Comparison of ENCODE assay signal across 30 cellular contexts in genomic region chr6:91646649-91647048, GRCh38.
"Had no signal": no experiment of that assay in that cellular context is flagged by ENCODE, and none has a peak within 500 bp of the region (broad histone marks: within the 10 kb centered on the region; RNA-seq: fewer than 3 reads in every experiment).

No MANE protein-coding gene starts in this region.

- H3K36me3 ChIP-seq: adrenal gland, esophagus muscularis mucosa had no signal

- H3K36me3 Mint-ChIP-seq: activated CD4-positive, alpha-beta memory T cell treated with anti-CD3 and anti-CD28 coated beads for 36 hours; activated CD8-positive, alpha-beta memory T cell treated with anti-CD3 and anti-CD28 coated beads, Interleukin-2, amount 10 ng/mL, durations not matched to agents 7 days and 5 days; activated naive CD4-positive, alpha-beta T cell treated with anti-CD3 and anti-CD28 coated beads, Interleukin-2, amount 50 U/mL, for 24 hours; activated naive CD8-positive, alpha-beta T cell treated with anti-CD3 and anti-CD28 coated beads for 36 hours had no signal

- H3K9me3 Mint-ChIP-seq: activated CD4-positive, alpha-beta T cell treated with anti-CD3 and anti-CD28 coated beads, Interleukin-2, amount 10 ng/mL, durations not matched to agents 24 days and 14 days; activated naive CD4-positive, alpha-beta T cell treated with anti-CD3 and anti-CD28 coated beads for 36 hours; activated T-helper 1 cell treated with anti-CD3 and anti-CD28 coated beads, Interleukin-12 subunit alpha, Interleukin-12 subunit beta, Interleukin-2, Interleukin-4 antibody, amounts not matched to agents 30 ng/mL and 10 ng/mL and 1 ng/mL, durations not matched to agents 14 hours and 24 hours and 36 hours; activated T-helper 2 cell treated with anti-CD3 and anti-CD28 coated beads, Interferon-gamma antibody, Interleukin-2, Interleukin-4, amounts not matched to agents 10 μg/mL and 5 μg/mL and 100 μg/mL, durations not matched to agents 14 hours and 24 hours and 36 hours; T-helper 1 cell treated with Interleukin-12 subunit alpha and Interleukin-12 subunit beta and Interleukin-4 antibody, amounts not matched to agents 30 μg/mL and 1 μg/mL, for 36 hours had no signal

- DNase-seq: activated CD4-positive, alpha-beta memory T cell treated with anti-CD3 and anti-CD28 coated beads for 36 hours; activated CD4-positive, alpha-beta T cell treated with anti-CD3 and anti-CD28 coated beads for 36 hours; activated CD4-positive, alpha-beta T cell treated with anti-CD3 and anti-CD28 coated beads, Interleukin-2, amount 10 ng/mL, durations not matched to agents 24 days and 14 days; activated CD4-positive, CD25-positive, alpha-beta regulatory T cell; activated CD4-positive, CD25-positive, alpha-beta regulatory T cell treated with anti-CD3 and anti-CD28 coated beads, Interleukin-2, amount 50 U/mL, for 72 hours; activated CD8-positive, alpha-beta memory T cell treated with anti-CD3 and anti-CD28 coated beads, Interleukin-2, amount 10 ng/mL, durations not matched to agents 7 days and 5 days; activated CD8-positive, alpha-beta memory T cell treated with anti-CD3 and anti-CD28 coated beads, Interleukin-2, amount 50 U/mL, for 4 hours; activated CD8-positive, alpha-beta T cell treated with anti-CD3 and anti-CD28 coated beads, Interleukin-2, amount 10 ng/mL, durations not matched to agents 7 days and 5 days; activated effector memory CD4-positive, alpha-beta T cell treated with anti-CD3 and anti-CD28 coated beads, Interleukin-2, amount 50 U/mL, for 16 hours; activated naive CD4-positive, alpha-beta T cell treated with anti-CD3 and anti-CD28 coated beads for 36 hours; activated naive CD8-positive, alpha-beta T cell treated with anti-CD3 and anti-CD28 coated beads for 36 hours; activated naive CD8-positive, alpha-beta T cell treated with anti-CD3 and anti-CD28 coated beads, Interleukin-2, amount 50 U/mL, for 24 hours; activated T-cell treated with anti-CD3 and anti-CD28 coated beads, Interleukin-2, amount 50 U/mL, for 1 hour; activated T-cell treated with anti-CD3 and anti-CD28 coated beads, Interleukin-2, amount 50 U/mL, for 48 hours; adrenal gland; amygdala; aorta; body of pancreas; caudate nucleus; cortex of kidney; dermis blood vessel endothelial cell; effector CD4-positive, alpha-beta T cell; effector memory CD8-positive, alpha-beta T cell; erythroblast; head of caudate nucleus had no signal

- H3K4me1 Mint-ChIP-seq: activated CD4-positive, alpha-beta T cell treated with anti-CD3 and anti-CD28 coated beads for 36 hours; activated CD4-positive, alpha-beta T cell treated with anti-CD3 and anti-CD28 coated beads, Interleukin-2, amount 10 ng/mL, durations not matched to agents 24 days and 14 days; activated CD8-positive, alpha-beta memory T cell treated with anti-CD3 and anti-CD28 coated beads, Interleukin-2, amount 10 ng/mL, durations not matched to agents 7 days and 5 days; activated naive CD4-positive, alpha-beta T cell treated with anti-CD3 and anti-CD28 coated beads, Interleukin-2, amount 50 U/mL, for 24 hours; activated naive CD8-positive, alpha-beta T cell treated with anti-CD3 and anti-CD28 coated beads for 36 hours; activated naive CD8-positive, alpha-beta T cell treated with anti-CD3 and anti-CD28 coated beads, Interleukin-2, amount 50 U/mL, for 24 hours had no signal

- H3K27ac Mint-ChIP-seq: activated CD4-positive, alpha-beta memory T cell treated with anti-CD3 and anti-CD28 coated beads for 36 hours; activated CD4-positive, alpha-beta T cell treated with anti-CD3 and anti-CD28 coated beads for 36 hours; activated CD4-positive, alpha-beta T cell treated with anti-CD3 and anti-CD28 coated beads, Interleukin-2, amount 10 ng/mL, durations not matched to agents 24 days and 14 days; activated CD8-positive, alpha-beta memory T cell treated with anti-CD3 and anti-CD28 coated beads, Interleukin-2, amount 10 ng/mL, durations not matched to agents 7 days and 5 days; activated CD8-positive, alpha-beta T cell treated with anti-CD3 and anti-CD28 coated beads, Interleukin-2, amount 10 ng/mL, durations not matched to agents 7 days and 5 days; activated naive CD4-positive, alpha-beta T cell treated with anti-CD3 and anti-CD28 coated beads for 36 hours; activated naive CD4-positive, alpha-beta T cell treated with anti-CD3 and anti-CD28 coated beads, Interleukin-2, amount 50 U/mL, for 24 hours; activated naive CD8-positive, alpha-beta T cell treated with anti-CD3 and anti-CD28 coated beads for 36 hours; activated naive CD8-positive, alpha-beta T cell treated with anti-CD3 and anti-CD28 coated beads, Interleukin-2, amount 50 U/mL, for 24 hours; activated T-helper 1 cell treated with anti-CD3 and anti-CD28 coated beads, Interleukin-12 subunit alpha, Interleukin-12 subunit beta, Interleukin-2, Interleukin-4 antibody, amounts not matched to agents 30 ng/mL and 10 ng/mL and 1 ng/mL, durations not matched to agents 14 hours and 24 hours and 36 hours; activated T-helper 2 cell treated with anti-CD3 and anti-CD28 coated beads, Interferon-gamma antibody, Interleukin-2, Interleukin-4, amounts not matched to agents 10 μg/mL and 5 μg/mL and 100 μg/mL, durations not matched to agents 14 hours and 24 hours and 36 hours; effector memory CD8-positive, alpha-beta T cell; T-helper 1 cell treated with Interleukin-12 subunit alpha and Interleukin-12 subunit beta and Interleukin-4 antibody, amounts not matched to agents 30 μg/mL and 1 μg/mL, for 36 hours had no signal

- H3K27ac ChIP-seq: adrenal gland, body of pancreas, esophagus muscularis mucosa had no signal

- H3K4me1 ChIP-seq: adrenal gland, body of pancreas, esophagus muscularis mucosa had no signal

- H3K4me3 Mint-ChIP-seq: activated CD4-positive, alpha-beta memory T cell treated with anti-CD3 and anti-CD28 coated beads for 36 hours; activated CD4-positive, alpha-beta T cell treated with anti-CD3 and anti-CD28 coated beads for 36 hours; activated CD4-positive, alpha-beta T cell treated with anti-CD3 and anti-CD28 coated beads, Interleukin-2, amount 10 ng/mL, durations not matched to agents 24 days and 14 days; activated CD8-positive, alpha-beta memory T cell treated with anti-CD3 and anti-CD28 coated beads, Interleukin-2, amount 10 ng/mL, durations not matched to agents 7 days and 5 days; activated CD8-positive, alpha-beta T cell treated with anti-CD3 and anti-CD28 coated beads, Interleukin-2, amount 10 ng/mL, durations not matched to agents 7 days and 5 days; activated naive CD4-positive, alpha-beta T cell treated with anti-CD3 and anti-CD28 coated beads for 36 hours; activated naive CD4-positive, alpha-beta T cell treated with anti-CD3 and anti-CD28 coated beads, Interleukin-2, amount 50 U/mL, for 24 hours; activated naive CD8-positive, alpha-beta T cell treated with anti-CD3 and anti-CD28 coated beads for 36 hours; activated naive CD8-positive, alpha-beta T cell treated with anti-CD3 and anti-CD28 coated beads, Interleukin-2, amount 50 U/mL, for 24 hours; activated T-helper 1 cell treated with anti-CD3 and anti-CD28 coated beads, Interleukin-12 subunit alpha, Interleukin-12 subunit beta, Interleukin-2, Interleukin-4 antibody, amounts not matched to agents 30 ng/mL and 10 ng/mL and 1 ng/mL, durations not matched to agents 14 hours and 24 hours and 36 hours; effector memory CD8-positive, alpha-beta T cell; T-helper 1 cell treated with Interleukin-12 subunit alpha and Interleukin-12 subunit beta and Interleukin-4 antibody, amounts not matched to agents 30 μg/mL and 1 μg/mL, for 36 hours had no signal

- H3K9me3 ChIP-seq: body of pancreas, esophagus muscularis mucosa had no signal

- H3K4me3 ChIP-seq: adrenal gland, body of pancreas, esophagus muscularis mucosa had no signal

- H3K27me3 ChIP-seq: adrenal gland, body of pancreas, esophagus muscularis mucosa had no signal

- H3K27me3 Mint-ChIP-seq: activated CD4-positive, alpha-beta memory T cell treated with anti-CD3 and anti-CD28 coated beads for 36 hours; activated CD4-positive, alpha-beta T cell treated with anti-CD3 and anti-CD28 coated beads for 36 hours; activated CD4-positive, alpha-beta T cell treated with anti-CD3 and anti-CD28 coated beads, Interleukin-2, amount 10 ng/mL, durations not matched to agents 24 days and 14 days; activated CD8-positive, alpha-beta memory T cell treated with anti-CD3 and anti-CD28 coated beads, Interleukin-2, amount 10 ng/mL, durations not matched to agents 7 days and 5 days; activated naive CD4-positive, alpha-beta T cell treated with anti-CD3 and anti-CD28 coated beads, Interleukin-2, amount 50 U/mL, for 24 hours; activated naive CD8-positive, alpha-beta T cell treated with anti-CD3 and anti-CD28 coated beads for 36 hours; activated naive CD8-positive, alpha-beta T cell treated with anti-CD3 and anti-CD28 coated beads, Interleukin-2, amount 50 U/mL, for 24 hours; effector memory CD8-positive, alpha-beta T cell had no signal
